In genomic region chr22:28759861-28760560, GRCh38 we compare ENCODE assay signal across 12 cellular contexts.
A peak's percentile ranks its signal among the peaks of the same experiment; 100 is the strongest.
DNase-seq lines count a peak whose midpoint lies in the region; ATAC-seq and TF ChIP-seq lines count a peak whose summit lies in the region.
"Had no signal": no experiment of that assay in that cellular context is flagged by ENCODE, and none has a peak within 500 bp of the region (broad histone marks: within the 10 kb centered on the region; RNA-seq: fewer than 3 reads in every experiment).

No MANE protein-coding gene starts in this region.

- H2AFZ ChIP-seq in OCI-LY1 (ENCODE audit: low read length) = 0 out of 2 replicates have a peak overlapping the region, but pooled peaks have one; percentile 61

- no peaks in the 10 kb centered on the region for H4K20me1 ChIP-seq in OCI-LY1 (ENCODE audit: insufficient read depth, low read length)

- TF ChIP-seq CTCF in LNCaP clone FGC (IDR thresholded peaks at IDR 0.05; ENCODE audit: control insufficient read depth, extremely low read depth, insufficient read depth) = no peak
- no peak for TF ChIP-seq CTCF in OCI-LY1 (IDR thresholded peaks at IDR 0.05; ENCODE audit: low read length)

- H3K9ac ChIP-seq in OCI-LY1 (ENCODE audit: low read length) (no peak overlapping the region), iPS-18a (ENCODE audit: low read length) (no peak overlapping the region)

- H3K4me1 ChIP-seq in OCI-LY1 (ENCODE audit: insufficient read depth, low read length, severe bottlenecking) = peaks cover 12% of the 10 kb centered on the region
- H3K4me1 ChIP-seq in iPS-18a (ENCODE audit: control insufficient read depth, low read depth, low read length) = peaks cover 9% of the 10 kb centered on the region

- H3K27me3 ChIP-seq in OCI-LY1 (ENCODE audit: insufficient read depth, low read length) (no peaks in the 10 kb centered on the region), iPS-18a (ENCODE audit: control insufficient read depth, insufficient read depth, low read length) (no peaks in the 10 kb centered on the region)
- H3K27me3 ChIP-seq: upper lobe of left lung had no signal

- no peaks in the 10 kb centered on the region for H3F3A ChIP-seq in OCI-LY1 (ENCODE audit: insufficient read depth, low read length)

- H3K9me3 ChIP-seq in OCI-LY1 (ENCODE audit: low read length) (no peaks in the 10 kb centered on the region), iPS-18a (ENCODE audit: control insufficient read depth, low read depth, low read length) (no peaks in the 10 kb centered on the region)
- H3K9me3 ChIP-seq: upper lobe of left lung had no signal

- H3K36me3 ChIP-seq in OCI-LY1 (ENCODE audit: insufficient read depth, low read length) = no peaks in the 10 kb centered on the region
- no peaks in the 10 kb centered on the region for H3K36me3 ChIP-seq in iPS-18a (ENCODE audit: control insufficient read depth, low read depth, low read length)
- H3K36me3 ChIP-seq: upper lobe of left lung had no signal

- H3K79me2 ChIP-seq in OCI-LY1 (ENCODE audit: insufficient read depth, low read length) = no peaks in the 10 kb centered on the region

- no peak for ATAC-seq in GM21360 (IDR thresholded peaks at IDR 0.05; ENCODE audit: unreplicated experiment)
- ATAC-seq in HG03460 (IDR thresholded peaks at IDR 0.05; ENCODE audit: unreplicated experiment) = no peak
- ATAC-seq in GM18858 (IDR thresholded peaks at IDR 0.05; ENCODE audit: unreplicated experiment) = no peak
- ATAC-seq in HG02623 (IDR thresholded peaks at IDR 0.05; ENCODE audit: unreplicated experiment) = no peak
- ATAC-seq: T-cell had no signal

- H3K4me2 ChIP-seq in OCI-LY1 (ENCODE audit: low read length) = peak overlapping the region; percentile 44

- peak; percentile 61 for DNase-seq in COR-L47 (lab: John Stamatoyannopoulos, UW)
- peak; percentile 37 for DNase-seq in LNCaP clone FGC (ENCODE audit: low read depth)
- DNase-seq: CD4-positive, alpha-beta T cell; KBM-7; T-cell; upper lobe of left lung had no signal

- H3K9me2 ChIP-seq in OCI-LY1 (ENCODE audit: low read depth, low read length) = no peaks in the 10 kb centered on the region

- no peak overlapping the region for H3K27ac ChIP-seq in OCI-LY1 (ENCODE audit: low read depth, low read length, poor library complexity, severe bottlenecking)
- H3K27ac ChIP-seq in iPS-18a (ENCODE audit: low read length) = peak overlapping the region; percentile 25
- H3K27ac ChIP-seq: upper lobe of left lung had no signal

- H3K4me3 ChIP-seq in LNCaP clone FGC (ENCODE audit: low read depth, low read length) = no peak overlapping the region
- H3K4me3 ChIP-seq in OCI-LY1 (ENCODE audit: low read depth, low read length, poor library complexity, severe bottlenecking) = peak overlapping the region; percentile 17
- H3K4me3 ChIP-seq in iPS-18a (ENCODE audit: low read length) = peak overlapping the region; percentile 21
- H3K4me3 ChIP-seq: upper lobe of left lung had no signal
